Comparison of ENCODE assay signal across 1 cellular context in genomic region chr9:136109351-136110081, GRCh38.
TF ChIP-seq lines count a peak whose summit lies in the region.

No MANE protein-coding gene starts in this region.

TF ChIP-seq in HEK293, 187 proteins besides CTCF, POLR2A, EP300 and RAD21 (continued from another document and continues in another):
- peak; percentile 76; the same call in 1 of the 2 replicates for TF ChIP-seq MZF1 (tag by site-specific recombination; IDR thresholded peaks at IDR 0.05; ENCODE audit: borderline replicate concordance)
- no peak for TF ChIP-seq ZSCAN16 (tag by site-specific recombination; IDR thresholded peaks at IDR 0.05)
- TF ChIP-seq ZNF623 (tag by site-specific recombination; IDR thresholded peaks at IDR 0.05), result 0 out of 2 replicates have a peak, but pooled peaks have one; percentile 16
- peak; percentile 85 for TF ChIP-seq BCL11A (tag by site-specific recombination; IDR thresholded peaks at IDR 0.05; ENCODE audit: low read depth)
- TF ChIP-seq ZNF501 (tag by site-specific recombination; IDR thresholded peaks at IDR 0.05), result peak; percentile 70; the same call in 1 of the 2 replicates
- no peak for TF ChIP-seq ZNF747 (tag by site-specific recombination; IDR thresholded peaks at IDR 0.05)
- TF ChIP-seq PBX3 (CRISPR knock-in tag; IDR thresholded peaks at IDR 0.05), result peak; percentile 77; the same call in 1 of the 2 replicates
- no peak for TF ChIP-seq ZNF48 (tag by site-specific recombination; IDR thresholded peaks at IDR 0.05)
- TF ChIP-seq ZNF785 (tag by site-specific recombination; IDR thresholded peaks at IDR 0.05), result peak; percentile 56
- no peak for TF ChIP-seq ZNF624 (tag by site-specific recombination; IDR thresholded peaks at IDR 0.05)
- TF ChIP-seq ZNF394 (tag by site-specific recombination; IDR thresholded peaks at IDR 0.05; ENCODE audit: borderline replicate concordance), result peak; percentile 76; the same call in 1 of the 2 replicates
- TF ChIP-seq KLF9 (tag by site-specific recombination; IDR thresholded peaks at IDR 0.05; ENCODE audit: low read depth), result peak; percentile 88
- peak; percentile 92 for TF ChIP-seq ZBTB1 (tag by site-specific recombination; IDR thresholded peaks at IDR 0.05)
- peak; percentile 100 for TF ChIP-seq ZSCAN30 (tag by site-specific recombination; IDR thresholded peaks at IDR 0.05)
- peak; percentile 91 for TF ChIP-seq ZXDB (tag by site-specific recombination; IDR thresholded peaks at IDR 0.05)
- TF ChIP-seq, protein P1, sequence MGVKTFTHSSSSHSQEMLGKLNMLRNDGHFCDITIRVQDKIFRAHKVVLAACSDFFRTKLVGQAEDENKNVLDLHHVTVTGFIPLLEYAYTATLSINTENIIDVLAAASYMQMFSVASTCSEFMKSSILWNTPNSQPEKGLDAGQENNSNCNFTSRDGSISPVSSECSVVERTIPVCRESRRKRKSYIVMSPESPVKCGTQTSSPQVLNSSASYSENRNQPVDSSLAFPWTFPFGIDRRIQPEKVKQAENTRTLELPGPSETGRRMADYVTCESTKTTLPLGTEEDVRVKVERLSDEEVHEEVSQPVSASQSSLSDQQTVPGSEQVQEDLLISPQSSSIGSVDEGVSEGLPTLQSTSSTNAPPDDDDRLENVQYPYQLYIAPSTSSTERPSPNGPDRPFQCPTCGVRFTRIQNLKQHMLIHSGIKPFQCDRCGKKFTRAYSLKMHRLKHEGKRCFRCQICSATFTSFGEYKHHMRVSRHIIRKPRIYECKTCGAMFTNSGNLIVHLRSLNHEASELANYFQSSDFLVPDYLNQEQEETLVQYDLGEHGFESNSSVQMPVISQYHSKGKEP (tag by site-specific recombination; IDR thresholded peaks at IDR 0.05), result peak; percentile 100
- peak; percentile 88 for TF ChIP-seq ZNF596 (tag by site-specific recombination; IDR thresholded peaks at IDR 0.05)
- TF ChIP-seq, protein P2, sequence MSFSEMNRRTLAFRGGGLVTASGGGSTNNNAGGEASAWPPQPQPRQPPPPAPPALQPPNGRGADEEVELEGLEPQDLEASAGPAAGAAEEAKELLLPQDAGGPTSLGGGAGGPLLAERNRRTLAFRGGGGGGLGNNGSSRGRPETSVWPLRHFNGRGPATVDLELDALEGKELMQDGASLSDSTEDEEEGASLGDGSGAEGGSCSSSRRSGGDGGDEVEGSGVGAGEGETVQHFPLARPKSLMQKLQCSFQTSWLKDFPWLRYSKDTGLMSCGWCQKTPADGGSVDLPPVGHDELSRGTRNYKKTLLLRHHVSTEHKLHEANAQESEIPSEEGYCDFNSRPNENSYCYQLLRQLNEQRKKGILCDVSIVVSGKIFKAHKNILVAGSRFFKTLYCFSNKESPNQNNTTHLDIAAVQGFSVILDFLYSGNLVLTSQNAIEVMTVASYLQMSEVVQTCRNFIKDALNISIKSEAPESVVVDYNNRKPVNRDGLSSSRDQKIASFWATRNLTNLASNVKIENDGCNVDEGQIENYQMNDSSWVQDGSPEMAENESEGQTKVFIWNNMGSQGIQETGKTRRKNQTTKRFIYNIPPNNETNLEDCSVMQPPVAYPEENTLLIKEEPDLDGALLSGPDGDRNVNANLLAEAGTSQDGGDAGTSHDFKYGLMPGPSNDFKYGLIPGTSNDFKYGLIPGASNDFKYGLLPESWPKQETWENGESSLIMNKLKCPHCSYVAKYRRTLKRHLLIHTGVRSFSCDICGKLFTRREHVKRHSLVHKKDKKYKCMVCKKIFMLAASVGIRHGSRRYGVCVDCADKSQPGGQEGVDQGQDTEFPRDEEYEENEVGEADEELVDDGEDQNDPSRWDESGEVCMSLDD (tag by site-specific recombination; IDR thresholded peaks at IDR 0.05), result peak; percentile 71
- TF ChIP-seq KLF10 (tag by site-specific recombination; IDR thresholded peaks at IDR 0.05), result peak; percentile 99
- TF ChIP-seq, protein P3, sequence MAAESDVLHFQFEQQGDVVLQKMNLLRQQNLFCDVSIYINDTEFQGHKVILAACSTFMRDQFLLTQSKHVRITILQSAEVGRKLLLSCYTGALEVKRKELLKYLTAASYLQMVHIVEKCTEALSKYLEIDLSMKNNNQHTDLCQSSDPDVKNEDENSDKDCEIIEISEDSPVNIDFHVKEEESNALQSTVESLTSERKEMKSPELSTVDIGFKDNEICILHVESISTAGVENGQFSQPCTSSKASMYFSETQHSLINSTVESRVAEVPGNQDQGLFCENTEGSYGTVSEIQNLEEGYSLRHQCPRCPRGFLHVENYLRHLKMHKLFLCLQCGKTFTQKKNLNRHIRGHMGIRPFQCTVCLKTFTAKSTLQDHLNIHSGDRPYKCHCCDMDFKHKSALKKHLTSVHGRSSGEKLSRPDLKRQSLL (tag by site-specific recombination; IDR thresholded peaks at IDR 0.05), result peak; percentile 79
- no peak for TF ChIP-seq ZNF837 (tag by site-specific recombination; IDR thresholded peaks at IDR 0.05)
- peak; percentile 95 for TF ChIP-seq KLF8 (tag by site-specific recombination; IDR thresholded peaks at IDR 0.05)
- TF ChIP-seq ZFP37 (tag by site-specific recombination; IDR thresholded peaks at IDR 0.05), result 0 out of 2 replicates have a peak, but pooled peaks have one; percentile 27
- TF ChIP-seq ZNF510 (tag by site-specific recombination; IDR thresholded peaks at IDR 0.05; ENCODE audit: insufficient replicate concordance), result no peak
- peak; percentile 98 for TF ChIP-seq ZNF423 (tag by site-specific recombination; IDR thresholded peaks at IDR 0.05)
- TF ChIP-seq ZNF366 (tag by site-specific recombination; conservative IDR thresholded peaks at IDR 0.05), result 0 out of 2 replicates have a peak, but pooled peaks have one; percentile 20
- no peak for TF ChIP-seq ZNF211 (tag by site-specific recombination; IDR thresholded peaks at IDR 0.05; ENCODE audit: low read depth)
- no peak for TF ChIP-seq ZNF174 (tag by site-specific recombination; IDR thresholded peaks at IDR 0.05)
- TF ChIP-seq BCL11B (tag by site-specific recombination; IDR thresholded peaks at IDR 0.05; ENCODE audit: low read depth), result peak; percentile 84; the same call in 1 of the 2 replicates
- TF ChIP-seq, protein P4, sequence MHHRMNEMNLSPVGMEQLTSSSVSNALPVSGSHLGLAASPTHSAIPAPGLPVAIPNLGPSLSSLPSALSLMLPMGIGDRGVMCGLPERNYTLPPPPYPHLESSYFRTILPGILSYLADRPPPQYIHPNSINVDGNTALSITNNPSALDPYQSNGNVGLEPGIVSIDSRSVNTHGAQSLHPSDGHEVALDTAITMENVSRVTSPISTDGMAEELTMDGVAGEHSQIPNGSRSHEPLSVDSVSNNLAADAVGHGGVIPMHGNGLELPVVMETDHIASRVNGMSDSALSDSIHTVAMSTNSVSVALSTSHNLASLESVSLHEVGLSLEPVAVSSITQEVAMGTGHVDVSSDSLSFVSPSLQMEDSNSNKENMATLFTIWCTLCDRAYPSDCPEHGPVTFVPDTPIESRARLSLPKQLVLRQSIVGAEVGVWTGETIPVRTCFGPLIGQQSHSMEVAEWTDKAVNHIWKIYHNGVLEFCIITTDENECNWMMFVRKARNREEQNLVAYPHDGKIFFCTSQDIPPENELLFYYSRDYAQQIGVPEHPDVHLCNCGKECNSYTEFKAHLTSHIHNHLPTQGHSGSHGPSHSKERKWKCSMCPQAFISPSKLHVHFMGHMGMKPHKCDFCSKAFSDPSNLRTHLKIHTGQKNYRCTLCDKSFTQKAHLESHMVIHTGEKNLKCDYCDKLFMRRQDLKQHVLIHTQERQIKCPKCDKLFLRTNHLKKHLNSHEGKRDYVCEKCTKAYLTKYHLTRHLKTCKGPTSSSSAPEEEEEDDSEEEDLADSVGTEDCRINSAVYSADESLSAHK (tag by site-specific recombination; IDR thresholded peaks at IDR 0.05), result peak; percentile 76
- TF ChIP-seq ZFP3 (tag by site-specific recombination; IDR thresholded peaks at IDR 0.05; ENCODE audit: low read depth), result peak; percentile 50; the same call in 1 of the 2 replicates
- TF ChIP-seq ZNF629 (tag by site-specific recombination; IDR thresholded peaks at IDR 0.05), result peak; percentile 91
- peak; percentile 51 for TF ChIP-seq ZNF37A (tag by site-specific recombination; IDR thresholded peaks at IDR 0.05)
- peak; percentile 99 for TF ChIP-seq ZBTB8A (tag by site-specific recombination; IDR thresholded peaks at IDR 0.05)
- TF ChIP-seq OSR2 (tag by site-specific recombination; IDR thresholded peaks at IDR 0.05), result peak; percentile 97
- no peak for TF ChIP-seq ZNF555 (tag by site-specific recombination; conservative IDR thresholded peaks at IDR 0.05)
- TF ChIP-seq SP2 (tag by site-specific recombination; IDR thresholded peaks at IDR 0.05), result peak; percentile 59
- TF ChIP-seq ZNF24 (tag by site-specific recombination; IDR thresholded peaks at IDR 0.05), result peak; percentile 57; the same call in 1 of the 2 replicates
- TF ChIP-seq EGR2 (tag by site-specific recombination; IDR thresholded peaks at IDR 0.05; ENCODE audit: low read depth), result peak; percentile 75
- TF ChIP-seq ZNF571 (tag by site-specific recombination; IDR thresholded peaks at IDR 0.05), result no peak
- TF ChIP-seq ZNF221 (tag by site-specific recombination; IDR thresholded peaks at IDR 0.05; ENCODE audit: borderline replicate concordance), result peak; percentile 82; the same call in 1 of the 2 replicates
- no peak for TF ChIP-seq ZNF311 (tag by site-specific recombination; IDR thresholded peaks at IDR 0.05; ENCODE audit: borderline replicate concordance)
- no peak for TF ChIP-seq ZNF626 (tag by site-specific recombination; IDR thresholded peaks at IDR 0.05)
- TF ChIP-seq ZSCAN18 (tag by site-specific recombination; IDR thresholded peaks at IDR 0.05), result 0 out of 2 replicates have a peak, but pooled peaks have one; percentile 70
- TF ChIP-seq, protein P5, sequence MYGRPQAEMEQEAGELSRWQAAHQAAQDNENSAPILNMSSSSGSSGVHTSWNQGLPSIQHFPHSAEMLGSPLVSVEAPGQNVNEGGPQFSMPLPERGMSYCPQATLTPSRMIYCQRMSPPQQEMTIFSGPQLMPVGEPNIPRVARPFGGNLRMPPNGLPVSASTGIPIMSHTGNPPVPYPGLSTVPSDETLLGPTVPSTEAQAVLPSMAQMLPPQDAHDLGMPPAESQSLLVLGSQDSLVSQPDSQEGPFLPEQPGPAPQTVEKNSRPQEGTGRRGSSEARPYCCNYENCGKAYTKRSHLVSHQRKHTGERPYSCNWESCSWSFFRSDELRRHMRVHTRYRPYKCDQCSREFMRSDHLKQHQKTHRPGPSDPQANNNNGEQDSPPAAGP (tag by site-specific recombination; IDR thresholded peaks at IDR 0.05), result peak; percentile 98
- TF ChIP-seq ZNF580 (tag by site-specific recombination; IDR thresholded peaks at IDR 0.05), result peak; percentile 71; the same call in 1 of the 2 replicates
- TF ChIP-seq ZBTB17 (tag by site-specific recombination; IDR thresholded peaks at IDR 0.05), result peak; percentile 74
- peak; percentile 63 for TF ChIP-seq ZNF76 (tag by site-specific recombination; IDR thresholded peaks at IDR 0.05; ENCODE audit: borderline replicate concordance, low read depth)
- no peak for TF ChIP-seq ZNF426 (tag by site-specific recombination; IDR thresholded peaks at IDR 0.05)
- TF ChIP-seq WT1 (tag by site-specific recombination; IDR thresholded peaks at IDR 0.05), result peak; percentile 52; the same call in 1 of the 2 replicates
- TF ChIP-seq ZNF610 (tag by site-specific recombination; IDR thresholded peaks at IDR 0.05; ENCODE audit: borderline replicate concordance), result peak; percentile 93
- TF ChIP-seq, protein P6, sequence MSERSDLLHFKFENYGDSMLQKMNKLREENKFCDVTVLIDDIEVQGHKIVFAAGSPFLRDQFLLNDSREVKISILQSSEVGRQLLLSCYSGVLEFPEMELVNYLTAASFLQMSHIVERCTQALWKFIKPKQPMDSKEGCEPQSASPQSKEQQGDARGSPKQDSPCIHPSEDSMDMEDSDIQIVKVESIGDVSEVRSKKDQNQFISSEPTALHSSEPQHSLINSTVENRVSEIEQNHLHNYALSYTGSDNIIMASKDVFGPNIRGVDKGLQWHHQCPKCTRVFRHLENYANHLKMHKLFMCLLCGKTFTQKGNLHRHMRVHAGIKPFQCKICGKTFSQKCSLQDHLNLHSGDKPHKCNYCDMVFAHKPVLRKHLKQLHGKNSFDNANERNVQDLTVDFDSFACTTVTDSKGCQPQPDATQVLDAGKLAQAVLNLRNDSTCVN (tag by site-specific recombination; optimal IDR thresholded peaks at IDR 0.05), result peak; percentile 87
- peak; percentile 98 for TF ChIP-seq GLIS2 (tag by site-specific recombination; IDR thresholded peaks at IDR 0.05)
